Comparison of ENCODE assay signal across 7 cellular contexts in genomic region chr10:2036209-2036608, GRCh38.
"Had no signal": no experiment of that assay in that cellular context is flagged by ENCODE, and none has a peak within 500 bp of the region (broad histone marks: within the 10 kb centered on the region; RNA-seq: fewer than 3 reads in every experiment).

No MANE protein-coding gene starts in this region.

- H3K27ac ChIP-seq: HL-60, KMS-11 had no signal

- H3K27ac Mint-ChIP-seq: IgD-negative memory B cell had no signal

- ATAC-seq: K562 had no signal

- DNase-seq: KBM-7, KG1 had no signal

- H3K4me2 ChIP-seq: KMS-11 had no signal

- H3K36me3 Mint-ChIP-seq: IgD-negative memory B cell had no signal

- H3K4me3 Mint-ChIP-seq: IgD-negative memory B cell had no signal

- H3K9ac ChIP-seq: KMS-11 had no signal

- FAIRE-seq: HTR-8/SVneo, K562 had no signal

- H3K4me3 ChIP-seq: K562 had no signal
